ENCODE assay signal across 8 cellular contexts in the genomic region with DNA sequence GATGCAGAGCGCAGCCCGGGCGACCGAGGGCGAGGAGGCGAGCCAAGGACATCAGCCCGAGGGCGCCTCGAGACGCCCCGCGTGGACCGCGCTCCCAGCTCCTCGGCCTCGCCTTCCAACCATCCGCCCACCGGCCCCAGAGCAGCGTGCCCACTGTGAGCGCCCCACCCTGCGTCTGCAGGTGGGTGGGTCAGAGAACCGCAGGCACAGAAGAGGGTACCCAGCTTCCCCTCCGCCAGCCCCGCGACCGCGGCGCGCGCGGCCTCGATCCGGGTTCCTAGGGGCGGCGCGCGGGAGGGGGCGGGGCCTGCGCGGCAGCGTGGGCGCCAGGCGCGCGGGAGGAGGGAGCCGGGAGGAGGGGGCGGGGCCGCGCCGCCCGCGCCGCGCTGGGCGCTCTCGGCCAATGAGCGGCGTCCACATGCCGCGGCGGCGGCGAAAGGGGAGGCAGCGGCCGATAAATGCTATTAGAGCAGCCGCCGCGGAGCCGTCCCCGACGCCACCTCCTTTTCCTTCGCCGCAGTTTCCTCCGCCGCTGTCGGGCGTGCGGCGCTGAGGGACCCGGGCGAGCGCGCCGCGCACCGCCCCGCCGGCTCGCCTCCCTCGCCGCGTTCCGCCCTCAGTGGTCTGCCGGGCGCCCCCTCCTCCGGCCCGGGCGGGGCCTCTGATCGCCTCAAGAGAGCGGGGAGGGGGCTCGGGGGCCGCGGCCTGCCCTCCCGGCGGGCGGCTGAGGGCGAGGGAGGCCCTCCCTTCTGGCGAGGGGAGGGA. TPM values are rescaled to one million over a fixed set of nuclear protein-coding genes. Genes with fewer than 3 reads are reported as not detected.
A peak's percentile ranks its signal among the peaks of the same experiment; 100 is the strongest.
DNase-seq lines count a peak whose midpoint lies in the region; ATAC-seq and TF ChIP-seq lines count a peak whose summit lies in the region.

A gene (plus strand): TSS at position 464 of the 765 bp plus-strand sequence. CDS start 543 bp downstream, outside the sequence.

- H3K4me1 ChIP-seq in adipocyte (ENCODE audit: control insufficient read depth, insufficient read depth, low read length) (peaks cover 35% of the 10 kb centered on the region), heart left ventricle (peaks cover 0 to 51% (median 34%) of the 10 kb centered on the region in 12 donors), transverse colon (peaks cover 10 to 45% (median 35%) of the 10 kb centered on the region in 4 donors)

- DNase-seq in GM13976 (ENCODE audit: low spot score) (peak; percentile 97), NCI-H1436 treated with DMSO at 0.1 percent for 48 hours (lab: John Stamatoyannopoulos, UW) (peak; percentile 35), T-cell (peak; percentile 81 to 92 (median 89)), adipocyte (ENCODE audit: low read depth) (peak; percentile 97), heart left ventricle (peak; percentile 92 to 96 (median 92)), posterior cingulate gyrus (peak; percentile 73 to 98 (median 88)), transverse colon (peak; percentile 92)

- CTCF ChIA-PET in T-cell (lab: Charles Lee), result interaction anchor here (0.6 to 1.8 kb wide), 7 partner anchors 9 to 428 kb away, joined by 3 to 11 read pairs (median 3); a partner anchor contains a TSS

- TF ChIP-seq EP300 in transverse colon (IDR thresholded peaks at IDR 0.05; ENCODE audit: low read depth), result no peak

- H3K36me3 ChIP-seq in adipocyte (ENCODE audit: control insufficient read depth, insufficient read depth, low read length, severe bottlenecking) (peaks cover 22% of the 10 kb centered on the region), heart left ventricle (peaks cover 0 to 33% (median 24%) of the 10 kb centered on the region in 9 donors), transverse colon (no peaks in the 10 kb centered on the region)

- no peak for TF ChIP-seq CTCF in GM13976 (IDR thresholded peaks at IDR 0.05; ENCODE audit: borderline replicate concordance, control extremely low read depth, extremely low read depth, insufficient read depth, missing control alignments)
- peak in 1 of 12 donors; percentile 1 for TF ChIP-seq CTCF in heart left ventricle (IDR thresholded peaks at IDR 0.05)
- TF ChIP-seq CTCF in transverse colon (IDR thresholded peaks at IDR 0.05), result no peak

- POLR2A ChIA-PET in T-cell (lab: Charles Lee), result interaction anchor here in 1 of 2 donors (0.6 to 1.4 kb wide), 6 partner anchors 19 to 157 kb away, joined by 4 to 13 read pairs (median 6); a partner anchor contains a TSS

- intact Hi-C loops in heart left ventricle (cut with DNase I) (loop anchor here in 9 of 10 donors (2.0 to 10.0 kb wide), 8 partner anchors 30 to 176 kb away; no protein-coding TSS in a partner anchor), posterior cingulate gyrus (cut with DNase I) (loop anchor here (2.0 to 10.0 kb wide), 3 partner anchors 59 to 186 kb away; a partner anchor contains a TSS), transverse colon (cut with DNase I; ENCODE audit: low total_unique reads) (no loop called here)

- H3K4me1 Mint-ChIP-seq in T-cell, result peaks cover 45 to 48% (median 46%) of the 10 kb centered on the region in 3 donors

- H3K4me3 ChIP-seq in adipocyte (ENCODE audit: low read length) (peak within 1 kb of the TSS; percentile 90), heart left ventricle (peak within 1 kb of the TSS; percentile 76 to 96 (median 92)), transverse colon (peak within 1 kb of the TSS; percentile 91 to 99 (median 96))

- peak within 1 kb of the TSS; percentile 88 to 90 for H3K27ac Mint-ChIP-seq in T-cell

- no peaks in the 10 kb centered on the region for H3K27me3 Mint-ChIP-seq in T-cell

- H3K9ac ChIP-seq in adipocyte (ENCODE audit: low read length), result peak within 1 kb of the TSS; percentile 98

- peaks cover 22% of the 10 kb centered on the region for H3K36me3 Mint-ChIP-seq in T-cell

- ATAC-seq in HG02798 (IDR thresholded peaks at IDR 0.05; ENCODE audit: poor library complexity, unreplicated experiment) (peak; percentile 85), T-cell (replicated peaks in 1 of 4) (peak; percentile 88 to 92 (median 88)), heart left ventricle (peak; percentile 69 to 93 (median 84))

- WGBS in heart left ventricle, 4 donors, result 0 to 1% (median 0%) methylated on average over 18 to 108 of the region's 108 CpGs
- 0% methylated on average over 1 of the region's 108 CpGs; no CpG with 5 or more reads in 1 of the 2 donors for WGBS in transverse colon (ENCODE audit: low coverage in 1 of 2), 2 donors

- peak within 1 kb of the TSS; percentile 91 to 100 (median 98) for H3K27ac ChIP-seq in heart left ventricle
- peak within 1 kb of the TSS; percentile 96 to 100 (median 100) for H3K27ac ChIP-seq in transverse colon

- H3K27me3 ChIP-seq in adipocyte (replicated peaks; ENCODE audit: control insufficient read depth, insufficient read depth, low read length), result no peaks in the 10 kb centered on the region
- H3K27me3 ChIP-seq in heart left ventricle, result no peaks in the 10 kb centered on the region
- H3K27me3 ChIP-seq in transverse colon, result no peaks in the 10 kb centered on the region

- peak within 1 kb of the TSS; percentile 86 to 90 (median 89) for H3K4me3 Mint-ChIP-seq in T-cell

- in situ Hi-C loops in GM13976 (cut with MboI; ENCODE audit: low sequenced_read_pairs, unreplicated experiment), result no loop called here
- in situ Hi-C loops in transverse colon (cut with MboI; ENCODE audit: low pct_ligation_motif_present in 1 of 4, low pct_unique_long_range_greater_than_20kb in 1 of 4, low sequenced_read_pairs in 3 of 4), result no loop called here

- H3K9me3 ChIP-seq in adipocyte (ENCODE audit: control insufficient read depth, low read length) (no peaks in the 10 kb centered on the region), heart left ventricle (no peaks in the 10 kb centered on the region), transverse colon (no peaks in the 10 kb centered on the region)

- TF ChIP-seq POLR2A in heart left ventricle (IDR thresholded peaks at IDR 0.05) (peak; percentile 71 to 99), transverse colon (IDR thresholded peaks at IDR 0.05) (peak; percentile 75)

- no peaks in the 10 kb centered on the region for H3K9me3 Mint-ChIP-seq in T-cell

RNA-seq across cellular contexts. Expression of the gene that starts here (rescaled TPM):
- 10 to 100 TPM; 82.0 to 88.2 (median 82.8) TPM for total RNA-seq in T-cell
- total RNA-seq in heart left ventricle, result 1,000 to 10,000 TPM; 1,194 to 2,963 (median 1,871) TPM
- polyA plus RNA-seq in heart left ventricle, result 1,000 to 10,000 TPM in 1 of 2 donors, 100 to 1,000 TPM in 1; 494 to 1,113 TPM
- total RNA-seq in transverse colon, result 100 to 1,000 TPM; 128 to 185 (median 178) TPM

Comparison
In these comparisons a context has a peak if more than half of its experiments do, and no peak if none do; other contexts are left out.
1. Peak in every context shown above with its lines: DNase-seq, ATAC-seq, H3K4me3 ChIP-seq and H3K27ac ChIP-seq.
2. RNA of the gene that starts here (total RNA-seq): 1,194 to 2,963 TPM in heart left ventricle; 128 to 185 TPM in transverse colon and 82.0 to 88.2 TPM in T-cell; every median in the first group is over 4 times any median in the second.
3. DNase-seq: peak in every context shown above with its lines; median percentile 97 in GM13976; 97 in adipocyte; 92 in heart left ventricle; 92 in transverse colon; 89 in T-cell; 88 in posterior cingulate gyrus; 35 in NCI-H1436 treated with DMSO at 0.1 percent for 48 hours.